In genomic region chrX:68571292-68572256, GRCh38 we compare ENCODE assay signal across 1 cellular context.
A peak's percentile ranks its signal among the peaks of the same experiment; 100 is the strongest.
TF ChIP-seq lines count a peak whose summit lies in the region.

No MANE protein-coding gene starts in this region.

TF ChIP-seq in GM12878, 131 proteins besides CTCF, POLR2A, EP300 and RAD21 (continued from another document):
- TF ChIP-seq, protein P1, sequence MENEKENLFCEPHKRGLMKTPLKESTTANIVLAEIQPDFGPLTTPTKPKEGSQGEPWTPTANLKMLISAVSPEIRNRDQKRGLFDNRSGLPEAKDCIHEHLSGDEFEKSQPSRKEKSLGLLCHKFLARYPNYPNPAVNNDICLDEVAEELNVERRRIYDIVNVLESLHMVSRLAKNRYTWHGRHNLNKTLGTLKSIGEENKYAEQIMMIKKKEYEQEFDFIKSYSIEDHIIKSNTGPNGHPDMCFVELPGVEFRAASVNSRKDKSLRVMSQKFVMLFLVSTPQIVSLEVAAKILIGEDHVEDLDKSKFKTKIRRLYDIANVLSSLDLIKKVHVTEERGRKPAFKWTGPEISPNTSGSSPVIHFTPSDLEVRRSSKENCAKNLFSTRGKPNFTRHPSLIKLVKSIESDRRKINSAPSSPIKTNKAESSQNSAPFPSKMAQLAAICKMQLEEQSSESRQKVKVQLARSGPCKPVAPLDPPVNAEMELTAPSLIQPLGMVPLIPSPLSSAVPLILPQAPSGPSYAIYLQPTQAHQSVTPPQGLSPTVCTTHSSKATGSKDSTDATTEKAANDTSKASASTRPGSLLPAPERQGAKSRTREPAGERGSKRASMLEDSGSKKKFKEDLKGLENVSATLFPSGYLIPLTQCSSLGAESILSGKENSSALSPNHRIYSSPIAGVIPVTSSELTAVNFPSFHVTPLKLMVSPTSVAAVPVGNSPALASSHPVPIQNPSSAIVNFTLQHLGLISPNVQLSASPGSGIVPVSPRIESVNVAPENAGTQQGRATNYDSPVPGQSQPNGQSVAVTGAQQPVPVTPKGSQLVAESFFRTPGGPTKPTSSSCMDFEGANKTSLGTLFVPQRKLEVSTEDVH (IDR thresholded peaks at IDR 0.05; ENCODE audit: low read depth, partially characterized antibody): no peak
- peak; percentile 22; the same call in 1 of the 2 replicates for TF ChIP-seq IKZF1 (conservative IDR thresholded peaks at IDR 0.05)
- TF ChIP-seq E4F1 (IDR thresholded peaks at IDR 0.05; ENCODE audit: borderline replicate concordance, partially characterized antibody): no peak
- TF ChIP-seq NFYA (IDR thresholded peaks at IDR 0.05; ENCODE audit: borderline replicate concordance, low read depth, low read length): no peak
- TF ChIP-seq RB1 (IDR thresholded peaks at IDR 0.05; ENCODE audit: borderline replicate concordance): no peak
- TF ChIP-seq BCL11A (IDR thresholded peaks at IDR 0.05; ENCODE audit: low read depth, low read length): peak; percentile 43; the same call in 1 of the 2 replicates
- TF ChIP-seq DPF2 (IDR thresholded peaks at IDR 0.05): no peak
- no peak for TF ChIP-seq MYB (IDR thresholded peaks at IDR 0.05; ENCODE audit: borderline replicate concordance, low read depth, low read length)
- no peak for TF ChIP-seq USF2 (IDR thresholded peaks at IDR 0.05; ENCODE audit: borderline replicate concordance, low read depth, low read length)
- TF ChIP-seq POLR2AphosphoS5 (IDR thresholded peaks at IDR 0.05; ENCODE audit: low read length): no peak
- TF ChIP-seq PML (IDR thresholded peaks at IDR 0.05; ENCODE audit: low read length): no peak
